12 cellular contexts compared by ENCODE assay signal in genomic region chr14:91419451-91419850, GRCh38. TPM values are rescaled to one million over a fixed set of nuclear protein-coding genes. Genes with fewer than 3 reads are reported as not detected.
DNase-seq lines count a peak whose midpoint lies in the region; ATAC-seq, FAIRE-seq and TF ChIP-seq lines count a peak whose summit lies in the region.
"Had no signal": no experiment of that assay in that cellular context is flagged by ENCODE, and none has a peak within 500 bp of the region (broad histone marks: within the 10 kb centered on the region; RNA-seq: fewer than 3 reads in every experiment).

No MANE protein-coding gene starts in this region.

- intact Hi-C loops in GM12878 (cut with micrococcal nuclease; ENCODE audit: unreplicated experiment): loop anchor here (1.0 to 5.0 kb wide), 3 partner anchors 96 to 243 kb away; partner anchors contain the start of gene GPR68

- H3K36me3 Mint-ChIP-seq in activated naive CD8-positive, alpha-beta T cell: peaks cover 4% of the 10 kb centered on the region
- H3K36me3 Mint-ChIP-seq in activated naive CD8-positive, alpha-beta T cell treated with anti-CD3 and anti-CD28 coated beads, Interleukin-2, amount 50 U/mL, for 24 hours (ENCODE audit: low read depth): peaks cover 19% of the 10 kb centered on the region
- H3K36me3 Mint-ChIP-seq in type B pancreatic cell (peaks cover 2% of the 10 kb centered on the region), glutamatergic neuron (ENCODE audit: unreplicated experiment) (peaks cover under 1% of the 10 kb centered on the region)

- CTCF ChIA-PET in GM12878 (lab: Yijun Ruan, JAX): interaction anchor here (1.1 to 19.0 kb wide), 11 partner anchors 8 to 577 kb away, joined by 3 to 242 read pairs (median 7); no protein-coding TSS in a partner anchor

- H3K4me2 ChIP-seq in OCI-LY3 (ENCODE audit: low read length) (peak overlapping the region; percentile 73), GM12878 (ENCODE audit: control insufficient read depth, insufficient read depth) (peak overlapping the region; percentile 11; the same call in 1 of the 2 replicates)

- H3K27ac Mint-ChIP-seq in activated naive CD8-positive, alpha-beta T cell: peak overlapping the region; percentile 91
- no peak overlapping the region for H3K27ac Mint-ChIP-seq in activated naive CD8-positive, alpha-beta T cell treated with anti-CD3 and anti-CD28 coated beads, Interleukin-2, amount 50 U/mL, for 24 hours
- H3K27ac Mint-ChIP-seq in type B pancreatic cell (no peak overlapping the region), glutamatergic neuron (ENCODE audit: unreplicated experiment) (no peak overlapping the region)

- TF ChIP-seq POLR2A in GM12878 (IDR thresholded peaks at IDR 0.05; ENCODE audit: low read depth, low read length) (no peak), GM12892 (IDR thresholded peaks at IDR 0.05; ENCODE audit: low read depth, low read length) (no peak)

- no peak for TF ChIP-seq CTCF in OCI-LY3 (IDR thresholded peaks at IDR 0.05; ENCODE audit: low read depth, low read length)
- no peak for TF ChIP-seq CTCF in GM12878 (IDR thresholded peaks at IDR 0.05 in 2 of 3, conservative IDR thresholded peaks at IDR 0.05 in 1 of 3; ENCODE audit: control insufficient read depth in 2 of 3, extremely low read depth in 1 of 3, insufficient read depth in 1 of 3, low read depth in 3 of 3, low read length in 3 of 3)
- TF ChIP-seq CTCF in type B pancreatic cell (conservative IDR thresholded peaks at IDR 0.05): no peak
- TF ChIP-seq CTCF in glutamatergic neuron (IDR thresholded peaks at IDR 0.05; ENCODE audit: partially characterized antibody, unreplicated experiment): no peak

- peak overlapping the region; percentile 85 for H3K4me3 ChIP-seq in OCI-LY3 (ENCODE audit: low read length)
- no peak overlapping the region for H3K4me3 ChIP-seq in GM12878

- H4K20me1 ChIP-seq in OCI-LY3 (ENCODE audit: insufficient read depth, low read length) (peaks cover 11% of the 10 kb centered on the region; the same call in 1 of the 2 replicates), GM12878 (ENCODE audit: control insufficient read depth, insufficient read depth) (no peaks in the 10 kb centered on the region)

- H3K36me3 ChIP-seq in OCI-LY3 (replicated peaks; ENCODE audit: low read depth, low read length) (peaks cover 12% of the 10 kb centered on the region), GM12878 (ENCODE audit: control insufficient read depth in 2 of 2, insufficient read depth in 2 of 2, low read length in 1 of 2) (peaks cover 0 to 2% of the 10 kb centered on the region in 2 experiments; a peak in 1 of 4 replicates)
- H3K36me3 ChIP-seq: left ventricle myocardium inferior had no signal

- BruUV-seq in GM12878 (replicated peaks; lab: Mats Ljungman, UMichigan): no TSS peak

- H3K79me2 ChIP-seq in OCI-LY3 (ENCODE audit: low read length): peaks cover 29% of the 10 kb centered on the region
- H3K79me2 ChIP-seq in GM12878 (ENCODE audit: control insufficient read depth, insufficient read depth, low read length): peaks cover 35% of the 10 kb centered on the region

- H2AFZ ChIP-seq in OCI-LY3 (ENCODE audit: low read depth, low read length): peak overlapping the region; percentile 52; the same call in 1 of the 2 replicates
- H2AFZ ChIP-seq in GM12878 (ENCODE audit: control insufficient read depth, low read depth, low read length): no peak overlapping the region; the same call in 1 of the 2 replicates

- POLR2A ChIA-PET in GM12878 (lab: Charles Lee): interaction anchor here (1.0 to 2.7 kb wide), 3 partner anchors 21 to 96 kb away, joined by 3 to 11 read pairs (median 4); no protein-coding TSS in a partner anchor

- in situ Hi-C loops in GM12878 (cut with MboI): no loop called here

- H3K9ac ChIP-seq in OCI-LY3 (ENCODE audit: low read length): peak overlapping the region; percentile 67; the same call in 1 of the 2 replicates
- H3K9ac ChIP-seq in GM12878 (ENCODE audit: control insufficient read depth, insufficient read depth, low read length): no peak overlapping the region

- peaks cover 31% of the 10 kb centered on the region for H3K4me1 ChIP-seq in OCI-LY3 (ENCODE audit: low read length)
- peaks cover 17% of the 10 kb centered on the region for H3K4me1 ChIP-seq in GM12878 (ENCODE audit: control insufficient read depth, insufficient read depth, low read length)

- no peak for TF ChIP-seq RAD21 in GM12878 (IDR thresholded peaks at IDR 0.05; ENCODE audit: insufficient read depth, low read depth, low read length)

- no peak for TF ChIP-seq EP300 in GM12878 (IDR thresholded peaks at IDR 0.05; ENCODE audit: borderline replicate concordance in 1 of 2, control insufficient read depth in 1 of 2, low read depth in 2 of 2, low read length in 2 of 2)

- H3K4me3 Mint-ChIP-seq in activated naive CD8-positive, alpha-beta T cell: no peak overlapping the region
- H3K4me3 Mint-ChIP-seq in activated naive CD8-positive, alpha-beta T cell treated with anti-CD3 and anti-CD28 coated beads, Interleukin-2, amount 50 U/mL, for 24 hours: no peak overlapping the region
- H3K4me3 Mint-ChIP-seq in type B pancreatic cell (peak overlapping the region; percentile 78), glutamatergic neuron (ENCODE audit: unreplicated experiment) (no peak overlapping the region)

- no peaks in the 10 kb centered on the region for H3K27me3 Mint-ChIP-seq in activated naive CD8-positive, alpha-beta T cell
- H3K27me3 Mint-ChIP-seq in activated naive CD8-positive, alpha-beta T cell treated with anti-CD3 and anti-CD28 coated beads, Interleukin-2, amount 50 U/mL, for 24 hours: no peaks in the 10 kb centered on the region
- H3K27me3 Mint-ChIP-seq in type B pancreatic cell (peaks cover 17% of the 10 kb centered on the region), glutamatergic neuron (ENCODE audit: unreplicated experiment) (peaks cover 12% of the 10 kb centered on the region)

- no peak for ATAC-seq in activated naive CD8-positive, alpha-beta T cell treated with anti-CD3 and anti-CD28 coated beads, Interleukin-2, amount 50 U/mL, for 24 hours
- ATAC-seq in GM12878 (no peak), HG03442 (IDR thresholded peaks at IDR 0.05; ENCODE audit: unreplicated experiment) (no peak)

- SMC1A ChIA-PET in GM12878 (lab: Charles Lee; ENCODE audit: uncharacterized antibody, unreplicated experiment): interaction anchor here (0.7 to 15.4 kb wide), 7 partner anchors 19 to 104 kb away, joined by 3 to 210 read pairs (median 6); no protein-coding TSS in a partner anchor

- no peaks in the 10 kb centered on the region for H3K27me3 ChIP-seq in OCI-LY3 (ENCODE audit: low read depth, low read length)
- no peaks in the 10 kb centered on the region for H3K27me3 ChIP-seq in GM12878 (replicated peaks in 1 of 2; ENCODE audit: control insufficient read depth in 2 of 2, insufficient read depth in 2 of 2, low read length in 1 of 2)

- RAD21 ChIA-PET in GM12878 (lab: Charles Lee; ENCODE audit: unreplicated experiment): interaction anchor here (1.0 to 10.0 kb wide), 5 partner anchors 66 to 243 kb away, joined by 3 to 236 read pairs (median 15); no protein-coding TSS in a partner anchor

- H3K27ac ChIP-seq in OCI-LY3 (ENCODE audit: low read length) (peak overlapping the region; percentile 46; the same call in 1 of the 2 replicates), GM12878 (ENCODE audit: control insufficient read depth, insufficient read depth) (no peak overlapping the region)
- H3K27ac ChIP-seq: left ventricle myocardium inferior, VCaP had no signal

- 14% methylated on average over 3 of the region's 3 CpGs for WGBS in GM12878 (ENCODE audit: insufficient coverage, insufficient replicate concordance, low lambda C conversion rate, missing lambda C conversion rate)

- peaks cover 33% of the 10 kb centered on the region for H3K4me1 Mint-ChIP-seq in activated naive CD8-positive, alpha-beta T cell (ENCODE audit: low read depth)
- peaks cover 32% of the 10 kb centered on the region for H3K4me1 Mint-ChIP-seq in activated naive CD8-positive, alpha-beta T cell treated with anti-CD3 and anti-CD28 coated beads, Interleukin-2, amount 50 U/mL, for 24 hours
- H3K4me1 Mint-ChIP-seq in type B pancreatic cell (ENCODE audit: unreplicated experiment): peaks cover 27% of the 10 kb centered on the region
- H3K4me1 Mint-ChIP-seq in glutamatergic neuron (ENCODE audit: low read depth, unreplicated experiment): peaks cover 15% of the 10 kb centered on the region

- H3K9me3 ChIP-seq in OCI-LY3 (ENCODE audit: insufficient read depth, low read length) (no peaks in the 10 kb centered on the region), GM12878 (replicated peaks; ENCODE audit: control insufficient read depth, insufficient read depth, low read length) (no peaks in the 10 kb centered on the region)
- H3K9me3 ChIP-seq: left ventricle myocardium inferior had no signal

- DNase-seq in activated naive CD8-positive, alpha-beta T cell treated with anti-CD3 and anti-CD28 coated beads, Interleukin-2, amount 50 U/mL, for 24 hours: no peak
- DNase-seq in GM12878 (ENCODE audit: low read depth, low spot score) (no peak), type B pancreatic cell (ENCODE audit: extremely low spot score, unreplicated experiment) (no peak), GM12892 (ENCODE audit: insufficient read length) (no peak), glutamatergic neuron (no peak)
- DNase-seq: amniotic stem cell had no signal

- H3K9me3 Mint-ChIP-seq in activated naive CD8-positive, alpha-beta T cell (ENCODE audit: low read depth): no peaks in the 10 kb centered on the region
- no peaks in the 10 kb centered on the region for H3K9me3 Mint-ChIP-seq in activated naive CD8-positive, alpha-beta T cell treated with anti-CD3 and anti-CD28 coated beads, Interleukin-2, amount 50 U/mL, for 24 hours
- H3K9me3 Mint-ChIP-seq in type B pancreatic cell (no peaks in the 10 kb centered on the region), glutamatergic neuron (ENCODE audit: unreplicated experiment) (peaks cover 10% of the 10 kb centered on the region)

- FAIRE-seq in GM12878 (lab: Jason Lieb, UNC) (no peak), GM12892 (lab: Jason Lieb, UNC) (no peak)
- FAIRE-seq: endometrium had no signal

RNA-seq across cellular contexts. Expression of gene CCDC88C, which starts 1.8 kb away (rescaled TPM):
- total RNA-seq in GM12878 (2013; cell fraction: nucleolus; rRNA removed): 423 and 447 TPM in 2 replicates
- total RNA-seq in GM12878 (2014; rRNA removed) (48.4 and 48.8 TPM in 2 replicates), GM12878 (2014; rRNA removed; fragmentation: Illumina TruSeq; extraction: Trizol) (35.7 and 41.3 TPM in 2 replicates), GM12878 (2021) (71.3 and 79.6 TPM in 2 replicates), type B pancreatic cell (ENCODE audit: low replicate concordance) (24.4 and 39.3 TPM in 2 replicates), glutamatergic neuron (ENCODE audit: unreplicated experiment) (68.0 TPM)
- polyA plus RNA-seq in GM12878 (2011; ENCODE audit: low read depth): 18.5 TPM
- polyA plus RNA-seq in GM12878 (2011; rRNA removed) (37.2 and 39.7 TPM in 2 replicates), GM12878 (2014; fragmentation: Illumina TruSeq; extraction: Trizol) (20.2 and 31.3 TPM in 2 replicates), GM12878 (2014; fragmentation: Nextera tagmentation; extraction: Ambion mirVana) (1 to 10 TPM; 4.0 to 7.0 TPM), GM12878 (2014; rRNA removed) (53.5 and 66.2 TPM in 2 replicates), GM12878 (2016; fragmentation: Nextera tagmentation; extraction: Ambion mirVana) (10 to 100 TPM; 28.9 to 33.4 TPM)
- polyA plus RNA-seq in GM12878 (2011; cell fraction: cytosol; rRNA removed): 37.8 and 40.4 TPM in 2 replicates
- polyA plus RNA-seq in GM12878 (2011; cell fraction: nucleus; rRNA removed): 123 and 167 TPM in 2 replicates
- polyA plus RNA-seq in GM12878 (2012): 34.9 and 39.6 TPM in 2 replicates
- polyA minus RNA-seq in GM12878 (2011; rRNA and poly(A)+ RNA removed): 69.8 and 107 TPM in 2 replicates
- 26.6 and 28.2 TPM in 2 replicates for polyA minus RNA-seq in GM12878 (2011; cell fraction: cytosol; rRNA and poly(A)+ RNA removed)
- polyA minus RNA-seq in GM12878 (2011; cell fraction: nucleus; rRNA and poly(A)+ RNA removed): 97.0 and 159 TPM in 2 replicates
- 37.7 TPM for polyA plus RNA-seq in GM12892 (2012; ENCODE audit: missing spikeins)
